9 cellular contexts compared by ENCODE assay signal in the genomic region with DNA sequence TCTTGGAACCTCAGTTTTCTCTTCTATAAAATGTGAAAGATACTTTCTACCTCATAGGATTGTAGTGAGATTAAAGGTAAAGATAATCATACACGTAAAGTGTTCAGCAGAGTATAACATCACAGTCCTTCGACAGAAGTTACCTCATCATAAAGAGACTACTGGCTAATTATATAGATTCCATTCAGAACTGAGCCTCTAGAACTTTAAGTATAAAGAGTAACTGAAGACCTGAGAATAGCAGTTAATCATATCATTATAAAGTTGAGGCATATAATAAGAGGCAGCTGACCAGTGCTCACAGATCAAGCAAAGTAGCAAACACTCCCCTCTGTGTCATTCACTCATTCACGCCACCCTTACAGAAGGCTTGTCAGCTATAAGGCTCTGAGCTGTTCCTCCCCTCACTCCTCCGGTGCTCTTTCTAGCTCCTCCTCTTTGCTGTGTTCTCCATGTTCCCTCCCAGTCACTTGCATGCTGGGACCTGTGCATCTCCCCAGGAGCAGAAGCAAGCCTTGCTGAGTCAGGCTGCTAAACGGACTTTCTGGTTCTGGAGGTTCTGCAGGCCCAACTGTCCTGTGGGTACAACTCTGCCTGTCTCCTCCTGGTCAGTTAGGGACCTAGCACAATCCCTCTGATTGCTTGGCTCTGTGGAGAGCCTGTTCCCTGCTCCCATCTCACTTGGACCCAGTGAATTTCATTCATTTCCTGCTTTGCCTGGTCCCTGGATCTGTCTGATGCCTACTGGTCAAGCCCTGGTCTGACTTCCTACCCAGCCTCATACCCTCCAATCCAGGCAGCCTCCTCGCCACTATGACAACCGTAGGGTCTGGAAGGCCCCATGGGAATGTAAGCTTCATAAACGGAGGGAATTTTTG. TPM values are rescaled to one million over a fixed set of nuclear protein-coding genes. Genes with fewer than 3 reads are reported as not detected.
DNase-seq lines count a peak whose midpoint lies in the region; ATAC-seq and TF ChIP-seq lines count a peak whose summit lies in the region.
"Had no signal": no experiment of that assay in that cellular context is flagged by ENCODE, and none has a peak within 500 bp of the region (broad histone marks: within the 10 kb centered on the region; RNA-seq: fewer than 3 reads in every experiment).

No MANE protein-coding gene starts in this region.

- H3K27me3 ChIP-seq in CD4-positive, alpha-beta memory T cell (ENCODE audit: insufficient read depth, low read length), result no peaks in the 10 kb centered on the region
- no peaks in the 10 kb centered on the region for H3K27me3 ChIP-seq in thyroid gland
- H3K27me3 ChIP-seq: cardiac muscle cell had no signal

- no peaks in the 10 kb centered on the region for H3K36me3 ChIP-seq in CD4-positive, alpha-beta memory T cell (ENCODE audit: insufficient read depth, low read length)
- H3K36me3 ChIP-seq in thyroid gland, result no peaks in the 10 kb centered on the region
- H3K36me3 ChIP-seq: cardiac muscle cell had no signal

- no peaks in the 10 kb centered on the region for H3K9me3 Mint-ChIP-seq in CD4-positive, alpha-beta memory T cell
- H3K9me3 Mint-ChIP-seq in activated naive CD4-positive, alpha-beta T cell treated with anti-CD3 and anti-CD28 coated beads, Interleukin-2, amount 50 U/mL, for 24 hours, result peaks cover 12% of the 10 kb centered on the region

- no peaks in the 10 kb centered on the region for H3K27me3 Mint-ChIP-seq in CD4-positive, alpha-beta memory T cell
- no peaks in the 10 kb centered on the region for H3K27me3 Mint-ChIP-seq in activated naive CD4-positive, alpha-beta T cell treated with anti-CD3 and anti-CD28 coated beads, Interleukin-2, amount 50 U/mL, for 24 hours

- peaks cover 0 to 3% of the 10 kb centered on the region in 2 donors for H3K36me3 Mint-ChIP-seq in CD4-positive, alpha-beta memory T cell
- peaks cover 4% of the 10 kb centered on the region for H3K36me3 Mint-ChIP-seq in activated naive CD4-positive, alpha-beta T cell treated with anti-CD3 and anti-CD28 coated beads, Interleukin-2, amount 50 U/mL, for 24 hours

- CTCF ChIA-PET in CD4-positive, alpha-beta memory T cell (lab: Charles Lee; ENCODE audit: partially characterized antibody), result interaction anchor here (0.7 to 10.0 kb wide), 54 partner anchors 9 to 348 kb away, joined by 3 to 310 read pairs (median 6); a partner anchor contains a TSS

- peak; percentile 19 to 53 (median 31) for DNase-seq in CD4-positive, alpha-beta memory T cell
- no peak for DNase-seq in Jurkat, Clone E6-1 (ENCODE audit: low read depth, low spot score)
- peak; percentile 51 for DNase-seq in stimulated activated naive CD8-positive, alpha-beta T cell treated with anti-CD3 and anti-CD28 coated beads, Interleukin-15, Interleukin-2, amounts not matched to agents 100 U/mL and 50 U/mL, for 24 hours
- DNase-seq in NCI-H82 treated with DMSO at 0.1 percent for 48 hours (lab: John Stamatoyannopoulos, UW; ENCODE audit: unreplicated experiment) (no peak), germinal center (ENCODE audit: low spot score) (no peak), thyroid gland (no peak)

- POLR2A ChIA-PET in CD4-positive, alpha-beta memory T cell (lab: Charles Lee; ENCODE audit: partially characterized antibody), result interaction anchor here (0.6 to 5.0 kb wide), 26 partner anchors 12 to 511 kb away, joined by 3 to 39 read pairs (median 5); a partner anchor contains a TSS

- H3K4me3 Mint-ChIP-seq in CD4-positive, alpha-beta memory T cell, result peak overlapping the region; percentile 83 to 93 (median 88)
- peak overlapping the region; percentile 90 for H3K4me3 Mint-ChIP-seq in activated naive CD4-positive, alpha-beta T cell treated with anti-CD3 and anti-CD28 coated beads, Interleukin-2, amount 50 U/mL, for 24 hours

- 68 to 70% methylated on average over 8 of the region's 8 CpGs for WGBS in thyroid gland, 2 donors

- TF ChIP-seq POLR2A in thyroid gland (IDR thresholded peaks at IDR 0.05), result no peak

- peak overlapping the region; percentile 68 for H3K27ac ChIP-seq in CD4-positive, alpha-beta memory T cell (ENCODE audit: low read depth, low read length)
- H3K27ac ChIP-seq in thyroid gland, result no peak overlapping the region
- H3K27ac ChIP-seq: cardiac muscle cell had no signal

- TF ChIP-seq CTCF in thyroid gland (IDR thresholded peaks at IDR 0.05), result no peak

- H3K4me1 ChIP-seq in CD4-positive, alpha-beta memory T cell (ENCODE audit: insufficient read depth, low read length), result peaks cover 18% of the 10 kb centered on the region
- no peaks in the 10 kb centered on the region for H3K4me1 ChIP-seq in thyroid gland

- peak overlapping the region; percentile 45 to 57 for H3K4me3 ChIP-seq in CD4-positive, alpha-beta memory T cell (ENCODE audit: low read length in 2 of 2)
- H3K4me3 ChIP-seq in Jurkat, Clone E6-1 (ENCODE audit: low read length), result peak overlapping the region; percentile 22
- no peak overlapping the region for H3K4me3 ChIP-seq in thyroid gland (replicated peaks in 1 of 3)
- H3K4me3 ChIP-seq: cardiac muscle cell had no signal

- H3K9me3 ChIP-seq in CD4-positive, alpha-beta memory T cell (ENCODE audit: control insufficient read depth in 1 of 2, low read length in 2 of 2), result no peaks in the 10 kb centered on the region
- H3K9me3 ChIP-seq in thyroid gland, result no peaks in the 10 kb centered on the region

- H3K27ac Mint-ChIP-seq in CD4-positive, alpha-beta memory T cell, result peak overlapping the region; percentile 93 to 99 (median 97)
- peak overlapping the region; percentile 100 for H3K27ac Mint-ChIP-seq in activated naive CD4-positive, alpha-beta T cell treated with anti-CD3 and anti-CD28 coated beads, Interleukin-2, amount 50 U/mL, for 24 hours

- H3K4me1 Mint-ChIP-seq in CD4-positive, alpha-beta memory T cell, result peaks cover 16 to 21% (median 19%) of the 10 kb centered on the region in 4 donors
- H3K4me1 Mint-ChIP-seq in activated naive CD4-positive, alpha-beta T cell treated with anti-CD3 and anti-CD28 coated beads, Interleukin-2, amount 50 U/mL, for 24 hours, result peaks cover 80% of the 10 kb centered on the region

- peak; percentile 51 for ATAC-seq in GM21390 (IDR thresholded peaks at IDR 0.05; ENCODE audit: unreplicated experiment)
- peak; percentile 86 for ATAC-seq in stimulated activated naive CD8-positive, alpha-beta T cell treated with anti-CD3 and anti-CD28 coated beads, Interleukin-15, Interleukin-2, amounts not matched to agents 100 U/mL and 50 U/mL, for 24 hours

- intact Hi-C loops in CD4-positive, alpha-beta memory T cell (cut with micrococcal nuclease), result loop anchor here (1.0 to 5.0 kb wide), 7 partner anchors 19 to 225 kb away; no protein-coding TSS in a partner anchor
- intact Hi-C loops in thyroid gland (cut with DNase I), result no loop called here

RNA-seq across cellular contexts. Expression of a gene that starts 28.3 kb away (rescaled TPM):
- total RNA-seq in CD4-positive, alpha-beta memory T cell, result 100 to 1,000 TPM; 131 to 136 TPM
- polyA plus RNA-seq in CD4-positive, alpha-beta memory T cell, result 100 to 1,000 TPM; 163 to 211 TPM
- 22.6 TPM for polyA plus RNA-seq in Jurkat, Clone E6-1 (2012; ENCODE audit: insufficient read depth, insufficient read length)
- 1 to 10 TPM in 1 of 4 donors, under 1 TPM in 3; 0.33 to 2.1 (median 0.63) TPM for total RNA-seq in thyroid gland
- total RNA-seq: cardiac muscle cell had no signal
- polyA plus RNA-seq: cardiac muscle cell had no signal

RNA-seq across cellular contexts. Expression of a gene that starts 28.6 kb away (rescaled TPM):
- total RNA-seq in CD4-positive, alpha-beta memory T cell, result 1 to 10 TPM; 8.1 to 8.2 TPM
- polyA plus RNA-seq in CD4-positive, alpha-beta memory T cell, result 1 to 10 TPM; 2.8 TPM
- polyA plus RNA-seq in Jurkat, Clone E6-1 (2012; ENCODE audit: insufficient read depth, insufficient read length), result not detected
- total RNA-seq in thyroid gland, result under 1 TPM; 0.22 to 0.93 (median 0.37) TPM
- total RNA-seq: cardiac muscle cell had no signal
- polyA plus RNA-seq: cardiac muscle cell had no signal

RNA-seq across cellular contexts. Expression of a gene that starts 56.0 kb away (rescaled TPM):
- total RNA-seq in CD4-positive, alpha-beta memory T cell, result 100 to 1,000 TPM; 301 to 329 TPM
- polyA plus RNA-seq in CD4-positive, alpha-beta memory T cell, result 100 to 1,000 TPM; 228 to 246 TPM
- 6.5 TPM for polyA plus RNA-seq in Jurkat, Clone E6-1 (2012; ENCODE audit: insufficient read depth, insufficient read length)
- 10 to 100 TPM in 1 of 4 donors, 1 to 10 TPM in 3; 3.5 to 13.6 (median 4.8) TPM for total RNA-seq in thyroid gland
- total RNA-seq: cardiac muscle cell had no signal
- polyA plus RNA-seq: cardiac muscle cell had no signal

Comparison
In these comparisons a context has a peak if more than half of its experiments do, and no peak if none do; other contexts are left out.
1. DNase-seq: peak in CD4-positive, alpha-beta memory T cell (5 of 5) and stimulated activated naive CD8-positive, alpha-beta T cell treated with anti-CD3 and anti-CD28 coated beads, Interleukin-15, Interleukin-2, amounts not matched to agents 100 U/mL and 50 U/mL, for 24 hours (single experiment); none in Jurkat, Clone E6-1 (single experiment), NCI-H82 treated with DMSO at 0.1 percent for 48 hours (single experiment), germinal center (single experiment) and thyroid gland (0 of 2).
2. H3K4me3 ChIP-seq: peak in CD4-positive, alpha-beta memory T cell (2 of 2) and Jurkat, Clone E6-1 (single experiment); none in thyroid gland (0 of 3).
3. RNA of a gene that starts 28.3 kb away (total RNA-seq): 131 to 136 TPM in CD4-positive, alpha-beta memory T cell; 0.33 to 2.1 TPM in thyroid gland; every median in the first group is over 10 times any median in the second.
4. RNA of a gene that starts 28.6 kb away (total RNA-seq): 8.1 to 8.2 TPM in CD4-positive, alpha-beta memory T cell; 0.22 to 0.93 TPM in thyroid gland; every median in the first group is over 4 times any median in the second.
5. RNA of a gene that starts 56.0 kb away (total RNA-seq): 301 to 329 TPM in CD4-positive, alpha-beta memory T cell; 3.5 to 13.6 TPM in thyroid gland; every median in the first group is over 10 times any median in the second.